ENCODE assay signal across 12 cellular contexts in genomic region chr2:127636248-127637235, GRCh38. TPM values are rescaled to one million over a fixed set of nuclear protein-coding genes. Genes with fewer than 3 reads are reported as not detected.
DNase-seq lines count a peak whose midpoint lies in the region; ATAC-seq, FAIRE-seq and TF ChIP-seq lines count a peak whose summit lies in the region.
"Had no signal": no experiment of that assay in that cellular context is flagged by ENCODE, and none has a peak within 500 bp of the region (broad histone marks: within the 10 kb centered on the region; RNA-seq: fewer than 3 reads in every experiment).

No MANE protein-coding gene starts in this region.

- peak overlapping the region; percentile 10 for H3K27ac Mint-ChIP-seq in osteocyte (ENCODE audit: unreplicated experiment)
- no peak overlapping the region for H3K27ac Mint-ChIP-seq in effector memory CD8-positive, alpha-beta T cell

- H3K4me1 ChIP-seq in BLaER1 treated with 17β-estradiol and CSF1 and Interleukin-3, amounts not matched to agents 10 nM and 100 nM: peaks cover 90 to 100% (median 100%) of the 10 kb centered on the region in 10 experiments
- H3K4me1 ChIP-seq in esophagus muscularis mucosa: peaks cover 89 to 100% (median 97%) of the 10 kb centered on the region in 4 donors

- no peaks in the 10 kb centered on the region for H3K36me3 Mint-ChIP-seq in osteocyte (ENCODE audit: unreplicated experiment)
- H3K36me3 Mint-ChIP-seq in effector memory CD8-positive, alpha-beta T cell (ENCODE audit: insufficient read depth): no peaks in the 10 kb centered on the region

- peak overlapping the region in 6 of 10 experiments; percentile 40 to 49 (median 46); a peak in 7 of 20 replicates for H3K4me3 ChIP-seq in BLaER1 treated with 17β-estradiol and CSF1 and Interleukin-3, amounts not matched to agents 10 nM and 100 nM
- no peak overlapping the region for H3K4me3 ChIP-seq in esophagus muscularis mucosa
- H3K4me3 ChIP-seq: cardiac muscle cell had no signal

- peak overlapping the region in 8 of 11 experiments; percentile 76 to 99 (median 92); a peak in 17 of 22 replicates for H3K27ac ChIP-seq in BLaER1 treated with 17β-estradiol and CSF1 and Interleukin-3, amounts not matched to agents 10 nM and 100 nM
- H3K27ac ChIP-seq in KOPT-K1 (ENCODE audit: low read depth, low read length, poor library complexity, severe bottlenecking) (peak overlapping the region; percentile 99), esophagus muscularis mucosa (replicated peaks in 1 of 4) (peak overlapping the region; percentile 64 to 85 (median 82))
- H3K27ac ChIP-seq: cardiac muscle cell, HL-60 had no signal

- no peaks in the 10 kb centered on the region for H3K36me3 ChIP-seq in BLaER1 treated with 17β-estradiol and CSF1 and Interleukin-3, amounts not matched to agents 10 nM and 100 nM
- peaks cover 81% of the 10 kb centered on the region for H3K36me3 ChIP-seq in KOPT-K1 (ENCODE audit: insufficient read depth, low read length)
- peaks cover 23 to 54% (median 34%) of the 10 kb centered on the region in 4 donors for H3K36me3 ChIP-seq in esophagus muscularis mucosa
- H3K36me3 ChIP-seq: cardiac muscle cell had no signal

- H3K27me3 ChIP-seq in BLaER1 treated with 17β-estradiol and CSF1 and Interleukin-3, amounts not matched to agents 10 nM and 100 nM: peaks cover 0 to 34% (median 0%) of the 10 kb centered on the region in 11 experiments; a peak in 6 of 22 replicates
- no peaks in the 10 kb centered on the region for H3K27me3 ChIP-seq in esophagus muscularis mucosa
- H3K27me3 ChIP-seq: cardiac muscle cell had no signal

- H3K9ac ChIP-seq in BLaER1 treated with 17β-estradiol and CSF1 and Interleukin-3, amounts not matched to agents 10 nM and 100 nM: peak overlapping the region in 8 of 11 experiments; percentile 58 to 92 (median 82); a peak in 14 of 22 replicates

- TF ChIP-seq POLR2A in esophagus muscularis mucosa (IDR thresholded peaks at IDR 0.05; ENCODE audit: low read depth): no peak

- TF ChIP-seq EP300 in esophagus muscularis mucosa (IDR thresholded peaks at IDR 0.05): no peak

- intact Hi-C loops in esophagus muscularis mucosa (cut with DNase I): loop anchor here (10.0 kb wide), 1 partner anchor 112 kb away; the partner anchor contains the start of gene IWS1

- no peak for DNase-seq in esophagus muscularis mucosa (ENCODE audit: extremely low spot score)
- DNase-seq in osteocyte (ENCODE audit: extremely low spot score, unreplicated experiment): no peak
- DNase-seq in DMS114 treated with DMSO at 0.1 percent for 48 hours (lab: John Stamatoyannopoulos, UW; ENCODE audit: unreplicated experiment): no peak
- no peak for DNase-seq in effector memory CD8-positive, alpha-beta T cell
- DNase-seq in frontal cortex (ENCODE audit: low spot score in 2 of 2): no peak
- DNase-seq in GM19240 (ENCODE audit: insufficient read length, low spot score): no peak
- DNase-seq: MV-4-11; stimulated activated CD8-positive, alpha-beta memory T cell treated with anti-CD3 and anti-CD28 coated beads, Interleukin-4, amount 100 ng/mL, for 48 hours had no signal

- H3K9me3 ChIP-seq in BLaER1 treated with 17β-estradiol and CSF1 and Interleukin-3, amounts not matched to agents 10 nM and 100 nM (replicated peaks in 1 of 11): no peaks in the 10 kb centered on the region
- H3K9me3 ChIP-seq in KOPT-K1 (ENCODE audit: insufficient read depth, low read length, poor library complexity, severe bottlenecking) (no peaks in the 10 kb centered on the region), esophagus muscularis mucosa (no peaks in the 10 kb centered on the region)

- no peak for TF ChIP-seq CTCF in esophagus muscularis mucosa (IDR thresholded peaks at IDR 0.05)
- no peak for TF ChIP-seq CTCF in osteocyte (IDR thresholded peaks at IDR 0.05)

- FAIRE-seq in frontal cortex (lab: Jason Lieb, UNC): no peak

- no peak for ATAC-seq in effector memory CD8-positive, alpha-beta T cell (replicated peaks)

- no peaks in the 10 kb centered on the region; a peak in 1 of 22 replicates for H4K20me1 ChIP-seq in BLaER1 treated with 17β-estradiol and CSF1 and Interleukin-3, amounts not matched to agents 10 nM and 100 nM

- no peaks in the 10 kb centered on the region for H3K9me3 Mint-ChIP-seq in osteocyte (ENCODE audit: unreplicated experiment)
- no peaks in the 10 kb centered on the region for H3K9me3 Mint-ChIP-seq in effector memory CD8-positive, alpha-beta T cell

- no peak overlapping the region for H3K4me3 Mint-ChIP-seq in osteocyte (ENCODE audit: unreplicated experiment)
- H3K4me3 Mint-ChIP-seq in effector memory CD8-positive, alpha-beta T cell: no peak overlapping the region

- 89% methylated on average over 18 of the region's 33 CpGs for WGBS in esophagus muscularis mucosa

- peak overlapping the region; percentile 88 to 100 (median 97) for H3K4me2 ChIP-seq in BLaER1 treated with 17β-estradiol and CSF1 and Interleukin-3, amounts not matched to agents 10 nM and 100 nM

- H3K4me1 Mint-ChIP-seq in osteocyte (ENCODE audit: unreplicated experiment): peaks cover 23% of the 10 kb centered on the region
- H3K4me1 Mint-ChIP-seq in effector memory CD8-positive, alpha-beta T cell (ENCODE audit: low read depth in 2 of 2): peaks cover 2 to 4% of the 10 kb centered on the region in 2 donors

- H3K27me3 Mint-ChIP-seq in osteocyte (ENCODE audit: unreplicated experiment): no peaks in the 10 kb centered on the region
- H3K27me3 Mint-ChIP-seq in effector memory CD8-positive, alpha-beta T cell: no peaks in the 10 kb centered on the region

RNA-seq across cellular contexts. Expression of gene GPR17, which starts 9.4 kb away (rescaled TPM):
- total RNA-seq in esophagus muscularis mucosa (under 1 TPM in 1 of 4 donors, not detected in 3; 0.40 TPM), osteocyte (not detected in 2 replicates), frontal cortex (4.1 TPM)
- total RNA-seq: cardiac muscle cell had no signal

RNA-seq across cellular contexts. Expression of gene LIMS2, which starts 38.8 kb away (rescaled TPM):
- total RNA-seq in esophagus muscularis mucosa (100 to 1,000 TPM in 3 of 4 donors, 10 to 100 TPM in 1; 99.2 to 342 (median 175) TPM), osteocyte (49.3 and 51.0 TPM in 2 replicates), frontal cortex (1.2 TPM)

Comparison
In these comparisons a context has a peak if more than half of its experiments do, and no peak if none do; other contexts are left out.
1. H3K4me3 ChIP-seq: peak in BLaER1 treated with 17β-estradiol and CSF1 and Interleukin-3, amounts not matched to agents 10 nM and 100 nM (6 of 10); none in esophagus muscularis mucosa (0 of 4).
2. RNA of gene LIMS2, which starts 38.8 kb away (total RNA-seq): 99.2 to 342 TPM in esophagus muscularis mucosa and 49.3 to 51.0 TPM in osteocyte; 1.2 TPM in frontal cortex (single experiment); every median in the first group is over 10 times any median in the second.
3. Peak in every context shown above with its lines, with median percentiles within 50 percentile points of each other: H3K27ac ChIP-seq.